Comparison of ENCODE assay signal across 1 cellular context in genomic region chr10:63268798-63269503, GRCh38.
TF ChIP-seq lines count a peak whose summit lies in the region.

No MANE protein-coding gene starts in this region.

TF ChIP-seq in K562, 482 proteins besides CTCF, POLR2A, EP300 and RAD21 (continued from another document and continues in another):
- TF ChIP-seq GTF3C2 (IDR thresholded peaks at IDR 0.05; ENCODE audit: borderline replicate concordance, extremely low read depth, insufficient read length) (no peak), XRCC3 (IDR thresholded peaks at IDR 0.05) (no peak), ZSCAN32 (CRISPR knock-in tag; IDR thresholded peaks at IDR 0.05) (no peak), DDX20 (tag; IDR thresholded peaks at IDR 0.05; ENCODE audit: low read depth) (no peak), SMC3 (conservative IDR thresholded peaks at IDR 0.05; ENCODE audit: insufficient read depth, low read depth, low read length) (no peak), DNMT1 (IDR thresholded peaks at IDR 0.05) (peak; percentile 92; the same call in 1 of the 2 replicates), ZNF436 (CRISPR knock-in tag; IDR thresholded peaks at IDR 0.05) (no peak), XRCC4 (IDR thresholded peaks at IDR 0.05; ENCODE audit: extremely low read depth, insufficient read depth, insufficient read length) (no peak), MIER1 (IDR thresholded peaks at IDR 0.05; ENCODE audit: low read depth) (no peak), SAP30 (IDR thresholded peaks at IDR 0.05; ENCODE audit: borderline replicate concordance, insufficient read depth, low read depth, low read length, poor library complexity, severe bottlenecking) (peak; percentile 42), POLR2H (tag; IDR thresholded peaks at IDR 0.05; ENCODE audit: low read depth) (peak; percentile 94), FOXJ3 (CRISPR knock-in tag; IDR thresholded peaks at IDR 0.05) (no peak), U2AF2 (optimal IDR thresholded peaks at IDR 0.05; ENCODE audit: low read depth, low read length) (no peak), ZNF518B (CRISPR knock-in tag; IDR thresholded peaks at IDR 0.05) (no peak), ZNF696 (CRISPR knock-in tag; conservative IDR thresholded peaks at IDR 0.05) (no peak), SIN3A (IDR thresholded peaks at IDR 0.05; ENCODE audit: borderline replicate concordance in 2 of 2, control insufficient read depth in 1 of 2, low read depth in 2 of 2, low read length in 2 of 2) (peak; percentile 52 to 80; a peak in 2 of 4 replicates), BCLAF1 (IDR thresholded peaks at IDR 0.05; ENCODE audit: borderline replicate concordance in 1 of 2, control insufficient read depth in 1 of 2, low read depth in 2 of 2, low read length in 1 of 2) (peak in 1 of 2 experiments; percentile 89; a peak in 1 of 4 replicates), FOXK2 (conservative IDR thresholded peaks at IDR 0.05 in 1 of 2, IDR thresholded peaks at IDR 0.05 in 1 of 2; ENCODE audit: low read depth in 2 of 2) (peak; percentile 86 to 87), DMBX1 (CRISPR knock-in tag; IDR thresholded peaks at IDR 0.05; ENCODE audit: borderline replicate concordance) (no peak), RB1 (IDR thresholded peaks at IDR 0.05; ENCODE audit: low read depth) (no peak; the same call in 1 of the 2 replicates), ZMIZ1 (IDR thresholded peaks at IDR 0.05; ENCODE audit: low read depth in 2 of 2, low read length in 2 of 2) (no peak), RBM14 (IDR thresholded peaks at IDR 0.05; ENCODE audit: borderline replicate concordance, insufficient read depth, low read depth, low read length) (no peak), FIP1L1 (IDR thresholded peaks at IDR 0.05; ENCODE audit: low read depth, low read length, poor library complexity, severe bottlenecking) (no peak), MXI1 (IDR thresholded peaks at IDR 0.05; ENCODE audit: low read depth, low read length) (no peak), FOXO4 (CRISPR knock-in tag; IDR thresholded peaks at IDR 0.05) (no peak), ZNF282 (CRISPR knock-in tag; IDR thresholded peaks at IDR 0.05) (no peak), HCFC1 (IDR thresholded peaks at IDR 0.05; ENCODE audit: low read depth, low read length) (peak; percentile 43), NONO (IDR thresholded peaks at IDR 0.05; ENCODE audit: low read depth in 2 of 2, low read length in 1 of 2) (peak in 1 of 2 experiments; percentile 29; a peak in 1 of 4 replicates), DPF2 (IDR thresholded peaks at IDR 0.05) (peak; percentile 85), SMAD1 (IDR thresholded peaks at IDR 0.05; ENCODE audit: low read depth, low read length, partially characterized antibody) (peak; percentile 94), ZNF511 (CRISPR knock-in tag; IDR thresholded peaks at IDR 0.05) (peak; percentile 72; the same call in 1 of the 2 replicates), HIVEP1 (CRISPR knock-in tag; IDR thresholded peaks at IDR 0.05) (no peak), SFPQ (IDR thresholded peaks at IDR 0.05; ENCODE audit: low read depth, low read length) (no peak), ARID3B (CRISPR knock-in tag; IDR thresholded peaks at IDR 0.05; ENCODE audit: borderline replicate concordance) (no peak), TFAP4 (CRISPR knock-in tag; IDR thresholded peaks at IDR 0.05; ENCODE audit: borderline replicate concordance) (peak; percentile 96), ZNF589 (CRISPR knock-in tag; IDR thresholded peaks at IDR 0.05; ENCODE audit: low read depth) (peak; percentile 50; the same call in 1 of the 2 replicates), ZNF224 (CRISPR knock-in tag; IDR thresholded peaks at IDR 0.05) (no peak), RAD51 (IDR thresholded peaks at IDR 0.05; ENCODE audit: borderline replicate concordance, low read depth) (peak; percentile 37), SRSF1 (IDR thresholded peaks at IDR 0.05; ENCODE audit: low read depth, low read length) (no peak), TAF7 (tag; IDR thresholded peaks at IDR 0.05) (peak; percentile 88)
